ENCODE assay signal across 8 cellular contexts in genomic region chr3:58049143-58049785, GRCh38. TPM values are rescaled to one million over a fixed set of nuclear protein-coding genes. Genes with fewer than 3 reads are reported as not detected.
DNase-seq lines count a peak whose midpoint lies in the region; ATAC-seq and TF ChIP-seq lines count a peak whose summit lies in the region.

No MANE protein-coding gene starts in this region.

- H3K4me1 ChIP-seq in tibial nerve: peaks cover 0 to 97% (median 34%) of the 10 kb centered on the region in 4 donors

- no peak for TF ChIP-seq POLR2A in tibial nerve (IDR thresholded peaks at IDR 0.05)

- TF ChIP-seq CTCF in cardiac fibroblast (IDR thresholded peaks at IDR 0.05; ENCODE audit: low read depth, low read length) (no peak), tibial nerve (IDR thresholded peaks at IDR 0.05) (no peak)

- H3K27ac ChIP-seq in tibial nerve: peak overlapping the region in 3 of 4 donors; percentile 35 to 77 (median 64)

- 60 to 69% methylated on average over 10 of the region's 10 CpGs for WGBS in tibial nerve, 2 donors

- no peak for ATAC-seq in HG02938 (IDR thresholded peaks at IDR 0.05; ENCODE audit: unreplicated experiment)

- DNase-seq in DMS53 (lab: John Stamatoyannopoulos, UW) (peak; percentile 60), DMS53 treated with DMSO at 0.1 percent for 48 hours (lab: John Stamatoyannopoulos, UW; ENCODE audit: unreplicated experiment) (no peak), cardiac fibroblast (ENCODE audit: low read depth in 2 of 2) (peak; percentile 74 to 96), kidney glomerular epithelial cell (lab: John Stamatoyannopoulos, UW) (peak; percentile 99), tibial nerve (ENCODE audit: low spot score in 2 of 2) (no peak), OCI-M1 (lab: John Stamatoyannopoulos, UW) (no peak), middle frontal gyrus (ENCODE audit: extremely low spot score, low spot score) (no peak)

- no peaks in the 10 kb centered on the region for H3K27me3 ChIP-seq in tibial nerve

- H3K36me3 ChIP-seq in tibial nerve: no peaks in the 10 kb centered on the region

- H3K4me3 ChIP-seq in cardiac fibroblast (replicated peaks in 1 of 2; ENCODE audit: low read depth in 2 of 2, low read length in 2 of 2): no peak overlapping the region
- H3K4me3 ChIP-seq in tibial nerve: no peak overlapping the region

- peak in 1 of 2 donors; percentile 32 for TF ChIP-seq EP300 in tibial nerve (IDR thresholded peaks at IDR 0.05)

- H3K9me3 ChIP-seq in tibial nerve: no peaks in the 10 kb centered on the region

RNA-seq across cellular contexts. Expression of gene FLNB, which starts 41.0 kb away (rescaled TPM):
- 100 to 1,000 TPM; 265 to 345 (median 277) TPM for total RNA-seq in tibial nerve

Comparison
In these comparisons a context has a peak if more than half of its experiments do, and no peak if none do; other contexts are left out.
1. DNase-seq: peak in DMS53 (single experiment), cardiac fibroblast (2 of 2) and kidney glomerular epithelial cell (single experiment); none in DMS53 treated with DMSO at 0.1 percent for 48 hours (single experiment), tibial nerve (0 of 2), OCI-M1 (single experiment) and middle frontal gyrus (single experiment).